In genomic region chr5:36647046-36647445, GRCh38 we compare ENCODE assay signal across 15 cellular contexts.
"Had no signal": no experiment of that assay in that cellular context is flagged by ENCODE, and none has a peak within 500 bp of the region (broad histone marks: within the 10 kb centered on the region; RNA-seq: fewer than 3 reads in every experiment).

No MANE protein-coding gene starts in this region.

- H3K27me3 ChIP-seq: esophagus muscularis mucosa, upper lobe of left lung had no signal

- ATAC-seq: activated CD8-positive, alpha-beta T cell treated with anti-CD3 and anti-CD28 coated beads for 36 hours had no signal

- H3K9me3 Mint-ChIP-seq: activated CD8-positive, alpha-beta T cell treated with anti-CD3 and anti-CD28 coated beads for 36 hours; activated naive CD8-positive, alpha-beta T cell treated with anti-CD3 and anti-CD28 coated beads, Interleukin-2, amount 10 ng/mL, durations not matched to agents 7 days and 5 days had no signal

- H3K36me3 Mint-ChIP-seq: activated naive CD8-positive, alpha-beta T cell treated with anti-CD3 and anti-CD28 coated beads, Interleukin-2, amount 10 ng/mL, durations not matched to agents 7 days and 5 days had no signal

- H3K27ac Mint-ChIP-seq: activated CD8-positive, alpha-beta T cell treated with anti-CD3 and anti-CD28 coated beads for 36 hours; activated naive CD8-positive, alpha-beta T cell treated with anti-CD3 and anti-CD28 coated beads, Interleukin-2, amount 10 ng/mL, durations not matched to agents 7 days and 5 days had no signal

- H3K27ac ChIP-seq: esophagus muscularis mucosa, spleen, upper lobe of left lung, VCaP had no signal

- H3K4me1 Mint-ChIP-seq: activated naive CD8-positive, alpha-beta T cell treated with anti-CD3 and anti-CD28 coated beads, Interleukin-2, amount 10 ng/mL, durations not matched to agents 7 days and 5 days had no signal

- H3K4me3 Mint-ChIP-seq: activated CD8-positive, alpha-beta T cell treated with anti-CD3 and anti-CD28 coated beads for 36 hours; activated naive CD8-positive, alpha-beta T cell treated with anti-CD3 and anti-CD28 coated beads, Interleukin-2, amount 10 ng/mL, durations not matched to agents 7 days and 5 days had no signal

- H3K36me3 ChIP-seq: esophagus muscularis mucosa, spleen, upper lobe of left lung had no signal

- FAIRE-seq: bronchial epithelial cell, endometrium had no signal

- H3K9me3 ChIP-seq: esophagus muscularis mucosa, spleen, upper lobe of left lung had no signal

- H3K4me3 ChIP-seq: dorsolateral prefrontal cortex, esophagus muscularis mucosa, spleen, upper lobe of left lung had no signal

- H3K4me1 ChIP-seq: spleen had no signal

- DNase-seq: activated CD8-positive, alpha-beta memory T cell treated with anti-CD3 and anti-CD28 coated beads, Interleukin-2, amount 50 U/mL, for 48 hours; activated CD8-positive, alpha-beta T cell treated with anti-CD3 and anti-CD28 coated beads for 36 hours; activated naive CD8-positive, alpha-beta T cell treated with anti-CD3 and anti-CD28 coated beads, Interleukin-2, amount 10 ng/mL, durations not matched to agents 7 days and 5 days; anterior cingulate cortex; dorsolateral prefrontal cortex; islet precursor cell; spleen; stimulated activated CD4-positive, alpha-beta T cell treated with anti-CD3 and anti-CD28 coated beads, Interleukin-1b, Interleukin-23, amount 100 ng/mL, for 48 hours; stimulated activated naive CD4-positive, alpha-beta T cell treated with Interleukin-2 at 50 U/mL for 16 hours; T1000; upper lobe of left lung had no signal
